In genomic region chr1:41682845-41683630, GRCh38 we compare ENCODE assay signal across 13 cellular contexts.
DNase-seq lines count a peak whose midpoint lies in the region; ATAC-seq and TF ChIP-seq lines count a peak whose summit lies in the region.
"Had no signal": no experiment of that assay in that cellular context is flagged by ENCODE, and none has a peak within 500 bp of the region (broad histone marks: within the 10 kb centered on the region; RNA-seq: fewer than 3 reads in every experiment).

No MANE protein-coding gene starts in this region.

- no peaks in the 10 kb centered on the region for H3K36me3 ChIP-seq in CD4-positive, alpha-beta memory T cell (ENCODE audit: insufficient read depth, low read length)
- no peaks in the 10 kb centered on the region for H3K36me3 ChIP-seq in HEK293 (ENCODE audit: control insufficient read depth in 2 of 2, insufficient read depth in 1 of 2, low read length in 2 of 2)
- H3K36me3 ChIP-seq: WERI-Rb-1 had no signal

- TF ChIP-seq CTCF in HEK293 (tag by site-specific recombination; IDR thresholded peaks at IDR 0.05) = no peak

- H3K4me3 Mint-ChIP-seq in CD4-positive, alpha-beta memory T cell = peak overlapping the region; percentile 37 to 83 (median 67)
- H3K4me3 Mint-ChIP-seq in activated CD4-positive, alpha-beta memory T cell treated with anti-CD3 and anti-CD28 coated beads, Interleukin-2, amount 10 ng/mL, durations not matched to agents 7 days and 5 days = peak overlapping the region; percentile 15
- H3K4me3 Mint-ChIP-seq in memory B cell = no peak overlapping the region
- H3K4me3 Mint-ChIP-seq: neural crest cell had no signal

- H3K4me1 ChIP-seq in CD4-positive, alpha-beta memory T cell (ENCODE audit: insufficient read depth, low read length) = peaks cover 64% of the 10 kb centered on the region
- H3K4me1 ChIP-seq in HEK293 (ENCODE audit: control insufficient read depth, insufficient read depth, low read length) = no peaks in the 10 kb centered on the region

- no peak for DNase-seq in CD4-positive, alpha-beta memory T cell
- DNase-seq in activated CD4-positive, alpha-beta memory T cell treated with anti-CD3 and anti-CD28 coated beads, Interleukin-2, amount 10 ng/mL, durations not matched to agents 7 days and 5 days = no peak
- no peak for DNase-seq in memory B cell (ENCODE audit: low spot score in 2 of 2)
- DNase-seq in NCI-H2107 (lab: John Stamatoyannopoulos, UW) = no peak
- DNase-seq in NCI-H226 = no peak
- DNase-seq: left ventricle myocardium superior, NCI-H446 treated with DMSO at 0.1 percent for 48 hours, Right ventricle myocardium superior, WERI-Rb-1 had no signal

- intact Hi-C loops in CD4-positive, alpha-beta memory T cell (cut with micrococcal nuclease) = no loop called here

- H3K27me3 ChIP-seq in CD4-positive, alpha-beta memory T cell (ENCODE audit: insufficient read depth, low read length) = no peaks in the 10 kb centered on the region

- no peak overlapping the region for H3K4me3 ChIP-seq in CD4-positive, alpha-beta memory T cell (ENCODE audit: low read length in 2 of 2)
- H3K4me3 ChIP-seq in HEK293 (ENCODE audit: low read depth, low read length) = no peak overlapping the region

- no peak overlapping the region for H3K27ac ChIP-seq in CD4-positive, alpha-beta memory T cell (ENCODE audit: low read depth, low read length)
- H3K27ac ChIP-seq in HEK293 (ENCODE audit: extremely low read depth, low read depth, low read length) = no peak overlapping the region
- H3K27ac ChIP-seq: epithelial cell of prostate, WERI-Rb-1 had no signal

- POLR2A ChIA-PET in CD4-positive, alpha-beta memory T cell (lab: Charles Lee; ENCODE audit: partially characterized antibody) = interaction anchor here (0.7 to 3.9 kb wide), 7 partner anchors 9 to 27 kb away, joined by 3 to 32 read pairs (median 3); no protein-coding TSS in a partner anchor
- POLR2A ChIA-PET in HEK293 (lab: Yijun Ruan, JAX) = no interaction called here
- POLR2A ChIA-PET in activated CD4-positive, alpha-beta memory T cell treated with anti-CD3 and anti-CD28 coated beads, Interleukin-2, amount 10 ng/mL, durations not matched to agents 7 days and 5 days (lab: Charles Lee) = interaction anchor here (0.8 to 5.3 kb wide), 11 partner anchors 10 to 236 kb away, joined by 3 to 88 read pairs (median 13); partner anchors contain the start of gene HIVEP3

- no peaks in the 10 kb centered on the region for H3K9me3 ChIP-seq in CD4-positive, alpha-beta memory T cell (ENCODE audit: control insufficient read depth in 1 of 2, low read length in 2 of 2)
- no peaks in the 10 kb centered on the region for H3K9me3 ChIP-seq in HEK293 (ENCODE audit: control insufficient read depth, insufficient read depth, low read depth, low read length)

- peaks cover 57 to 97% (median 76%) of the 10 kb centered on the region in 4 donors for H3K4me1 Mint-ChIP-seq in CD4-positive, alpha-beta memory T cell
- H3K4me1 Mint-ChIP-seq in activated CD4-positive, alpha-beta memory T cell treated with anti-CD3 and anti-CD28 coated beads, Interleukin-2, amount 10 ng/mL, durations not matched to agents 7 days and 5 days = peaks cover 98% of the 10 kb centered on the region
- peaks cover 35% of the 10 kb centered on the region for H3K4me1 Mint-ChIP-seq in memory B cell
- H3K4me1 Mint-ChIP-seq: neural crest cell had no signal

- no peaks in the 10 kb centered on the region for H3K27me3 Mint-ChIP-seq in CD4-positive, alpha-beta memory T cell
- H3K27me3 Mint-ChIP-seq in activated CD4-positive, alpha-beta memory T cell treated with anti-CD3 and anti-CD28 coated beads, Interleukin-2, amount 10 ng/mL, durations not matched to agents 7 days and 5 days = no peaks in the 10 kb centered on the region
- no peaks in the 10 kb centered on the region for H3K27me3 Mint-ChIP-seq in memory B cell

- peaks cover 0 to 2% (median 0%) of the 10 kb centered on the region in 8 donors for H3K9me3 Mint-ChIP-seq in CD4-positive, alpha-beta memory T cell
- no peaks in the 10 kb centered on the region for H3K9me3 Mint-ChIP-seq in activated CD4-positive, alpha-beta memory T cell treated with anti-CD3 and anti-CD28 coated beads, Interleukin-2, amount 10 ng/mL, durations not matched to agents 7 days and 5 days
- H3K9me3 Mint-ChIP-seq in memory B cell = no peaks in the 10 kb centered on the region
- H3K9me3 Mint-ChIP-seq: neural crest cell had no signal

- CTCF ChIA-PET in CD4-positive, alpha-beta memory T cell (lab: Charles Lee; ENCODE audit: partially characterized antibody) = interaction anchor here (1.0 to 1.4 kb wide), 2 partner anchors 9 to 10 kb away, joined by 4 read pairs; no protein-coding TSS in a partner anchor
- CTCF ChIA-PET in HEK293 (lab: Yijun Ruan, JAX) = interaction anchor here (0.7 kb wide), 1 partner anchor 166 kb away, joined by 3 read pairs; no protein-coding TSS in a partner anchor
- CTCF ChIA-PET in activated CD4-positive, alpha-beta memory T cell treated with anti-CD3 and anti-CD28 coated beads, Interleukin-2, amount 10 ng/mL, durations not matched to agents 7 days and 5 days (lab: Charles Lee) = interaction anchor here (0.8 to 4.9 kb wide), 5 partner anchors 9 to 18 kb away, joined by 3 to 41 read pairs (median 3); no protein-coding TSS in a partner anchor

- no peak for ATAC-seq in memory B cell (ENCODE audit: low read depth)
- no peak for ATAC-seq in HG03342 (IDR thresholded peaks at IDR 0.05; ENCODE audit: unreplicated experiment)

- H3K27ac Mint-ChIP-seq in CD4-positive, alpha-beta memory T cell = peak overlapping the region in 6 of 7 donors; percentile 0 to 82 (median 66)
- H3K27ac Mint-ChIP-seq in activated CD4-positive, alpha-beta memory T cell treated with anti-CD3 and anti-CD28 coated beads, Interleukin-2, amount 10 ng/mL, durations not matched to agents 7 days and 5 days = peak overlapping the region; percentile 87
- peak overlapping the region; percentile 28 for H3K27ac Mint-ChIP-seq in memory B cell

- no peaks in the 10 kb centered on the region for H3K36me3 Mint-ChIP-seq in CD4-positive, alpha-beta memory T cell
- H3K36me3 Mint-ChIP-seq in activated CD4-positive, alpha-beta memory T cell treated with anti-CD3 and anti-CD28 coated beads, Interleukin-2, amount 10 ng/mL, durations not matched to agents 7 days and 5 days (ENCODE audit: low read depth) = peaks cover 5% of the 10 kb centered on the region
- no peaks in the 10 kb centered on the region for H3K36me3 Mint-ChIP-seq in memory B cell

TF ChIP-seq in HEK293, 187 proteins besides CTCF, POLR2A, EP300 and RAD21:
- TF ChIP-seq ZBTB20 (tag by site-specific recombination; IDR thresholded peaks at IDR 0.05) (0 out of 2 replicates have a peak, but pooled peaks have one; percentile 38), ZNF600 (tag by site-specific recombination; IDR thresholded peaks at IDR 0.05) (no peak)

Comparison
In these comparisons a context has a peak if more than half of its experiments do, and no peak if none do; other contexts are left out.
1. H3K27ac Mint-ChIP-seq: peak in every context shown above with its lines; median percentile 87 in activated CD4-positive, alpha-beta memory T cell treated with anti-CD3 and anti-CD28 coated beads, Interleukin-2, amount 10 ng/mL, durations not matched to agents 7 days and 5 days; 66 in CD4-positive, alpha-beta memory T cell; 28 in memory B cell.